In genomic region chr2:232979871-232980461, GRCh38 we compare ENCODE assay signal across 11 cellular contexts. TPM values are rescaled to one million over a fixed set of nuclear protein-coding genes. Genes with fewer than 3 reads are reported as not detected.
A peak's percentile ranks its signal among the peaks of the same experiment; 100 is the strongest.
DNase-seq lines count a peak whose midpoint lies in the region; ATAC-seq and TF ChIP-seq lines count a peak whose summit lies in the region.
"Had no signal": no experiment of that assay in that cellular context is flagged by ENCODE, and none has a peak within 500 bp of the region (broad histone marks: within the 10 kb centered on the region; RNA-seq: fewer than 3 reads in every experiment).

No MANE protein-coding gene starts in this region.

- H3K4me1 ChIP-seq in transverse colon, result peaks cover 10 to 28% (median 19%) of the 10 kb centered on the region in 4 donors

- CTCF ChIA-PET in activated naive CD4-positive, alpha-beta T cell treated with anti-CD3 and anti-CD28 coated beads for 36 hours (lab: Charles Lee), result interaction anchor here (0.7 to 0.9 kb wide), 3 partner anchors 120 to 347 kb away, joined by 3 read pairs; partner anchors contain the start of gene EFHD1
- CTCF ChIA-PET in activated naive CD4-positive, alpha-beta T cell treated with anti-CD3 and anti-CD28 coated beads, Interleukin-2, amount 10 ng/mL, durations not matched to agents 7 days and 5 days (lab: Charles Lee), result interaction anchor here (0.6 kb wide), 1 partner anchor 169 kb away, joined by 3 read pairs; no protein-coding TSS in a partner anchor

- DNase-seq in activated naive CD4-positive, alpha-beta T cell treated with anti-CD3 and anti-CD28 coated beads for 36 hours, result peak; percentile 7
- DNase-seq in activated naive CD4-positive, alpha-beta T cell treated with anti-CD3 and anti-CD28 coated beads, Interleukin-2, amount 10 ng/mL, durations not matched to agents 7 days and 5 days, result no peak
- DNase-seq in T1000 (lab: John Stamatoyannopoulos, UW) (peak; percentile 72), glomerular visceral epithelial cell (ENCODE audit: extremely low spot score) (peak; percentile 90), transverse colon (peak; percentile 67), RPMI8226 (no peak)

- H3K4me3 ChIP-seq in transverse colon, result no peak overlapping the region
- H3K4me3 ChIP-seq: cardiac muscle cell had no signal

- no peaks in the 10 kb centered on the region for H3K9me3 Mint-ChIP-seq in activated naive CD4-positive, alpha-beta T cell treated with anti-CD3 and anti-CD28 coated beads for 36 hours
- no peaks in the 10 kb centered on the region for H3K9me3 Mint-ChIP-seq in activated naive CD4-positive, alpha-beta T cell treated with anti-CD3 and anti-CD28 coated beads, Interleukin-2, amount 10 ng/mL, durations not matched to agents 7 days and 5 days

- no peak for TF ChIP-seq CTCF in transverse colon (IDR thresholded peaks at IDR 0.05)

- no peak overlapping the region for H3K27ac Mint-ChIP-seq in activated naive CD4-positive, alpha-beta T cell treated with anti-CD3 and anti-CD28 coated beads for 36 hours
- no peak overlapping the region for H3K27ac Mint-ChIP-seq in activated naive CD4-positive, alpha-beta T cell treated with anti-CD3 and anti-CD28 coated beads, Interleukin-2, amount 10 ng/mL, durations not matched to agents 7 days and 5 days

- WGBS in transverse colon (ENCODE audit: low coverage in 1 of 2), 2 donors, result 49% methylated on average over 7 of the region's 7 CpGs; no CpG with 5 or more reads in 1 of the 2 donors

- H3K36me3 ChIP-seq in transverse colon, result no peaks in the 10 kb centered on the region
- H3K36me3 ChIP-seq: cardiac muscle cell had no signal

- no peaks in the 10 kb centered on the region for H3K4me1 Mint-ChIP-seq in activated naive CD4-positive, alpha-beta T cell treated with anti-CD3 and anti-CD28 coated beads for 36 hours (ENCODE audit: low read depth)
- H3K4me1 Mint-ChIP-seq in activated naive CD4-positive, alpha-beta T cell treated with anti-CD3 and anti-CD28 coated beads, Interleukin-2, amount 10 ng/mL, durations not matched to agents 7 days and 5 days, result no peaks in the 10 kb centered on the region
- H3K4me1 Mint-ChIP-seq: CD4-positive, CD25-positive, alpha-beta regulatory T cell had no signal

- no peaks in the 10 kb centered on the region for H3K9me3 ChIP-seq in transverse colon

- peak overlapping the region; percentile 65 to 80 (median 76) for H3K27ac ChIP-seq in transverse colon
- H3K27ac ChIP-seq: cardiac muscle cell, KMS-11 had no signal

- ATAC-seq in HG03135 (IDR thresholded peaks at IDR 0.05; ENCODE audit: unreplicated experiment) (no peak), GM18867 (IDR thresholded peaks at IDR 0.05; ENCODE audit: unreplicated experiment) (no peak)

- peaks cover 5% of the 10 kb centered on the region for H3K27me3 ChIP-seq in transverse colon

- H3K27me3 Mint-ChIP-seq in activated naive CD4-positive, alpha-beta T cell treated with anti-CD3 and anti-CD28 coated beads for 36 hours (ENCODE audit: low read depth), result no peaks in the 10 kb centered on the region
- H3K27me3 Mint-ChIP-seq in activated naive CD4-positive, alpha-beta T cell treated with anti-CD3 and anti-CD28 coated beads, Interleukin-2, amount 10 ng/mL, durations not matched to agents 7 days and 5 days, result peaks cover 38% of the 10 kb centered on the region

- H3K4me3 Mint-ChIP-seq in activated naive CD4-positive, alpha-beta T cell treated with anti-CD3 and anti-CD28 coated beads for 36 hours, result no peak overlapping the region
- no peak overlapping the region for H3K4me3 Mint-ChIP-seq in activated naive CD4-positive, alpha-beta T cell treated with anti-CD3 and anti-CD28 coated beads, Interleukin-2, amount 10 ng/mL, durations not matched to agents 7 days and 5 days

- peak; percentile 32 for TF ChIP-seq POLR2A in transverse colon (IDR thresholded peaks at IDR 0.05)

- in situ Hi-C loops in transverse colon (cut with MboI; ENCODE audit: low pct_ligation_motif_present in 1 of 4, low pct_unique_long_range_greater_than_20kb in 1 of 4, low sequenced_read_pairs in 3 of 4), result no loop called here

- H3K36me3 Mint-ChIP-seq in activated naive CD4-positive, alpha-beta T cell treated with anti-CD3 and anti-CD28 coated beads for 36 hours (ENCODE audit: low read depth), result no peaks in the 10 kb centered on the region
- no peaks in the 10 kb centered on the region for H3K36me3 Mint-ChIP-seq in activated naive CD4-positive, alpha-beta T cell treated with anti-CD3 and anti-CD28 coated beads, Interleukin-2, amount 10 ng/mL, durations not matched to agents 7 days and 5 days
- H3K36me3 Mint-ChIP-seq: CD4-positive, CD25-positive, alpha-beta regulatory T cell had no signal

- TF ChIP-seq EP300 in transverse colon (IDR thresholded peaks at IDR 0.05; ENCODE audit: low read depth), result no peak

- intact Hi-C loops in activated naive CD4-positive, alpha-beta T cell treated with anti-CD3 and anti-CD28 coated beads for 36 hours (cut with micrococcal nuclease), result no loop called here
- intact Hi-C loops in transverse colon (cut with DNase I; ENCODE audit: low total_unique reads), result no loop called here

RNA-seq across cellular contexts. Expression of gene NGEF, which starts 33.1 kb away (rescaled TPM):
- total RNA-seq in activated naive CD4-positive, alpha-beta T cell treated with anti-CD3 and anti-CD28 coated beads for 36 hours, result under 1 TPM in 1 of 2 experiments, not detected in 1; 0.12 TPM
- 100 to 1,000 TPM in 1 of 4 donors, 10 to 100 TPM in 3; 46.1 to 105 (median 68.8) TPM for total RNA-seq in transverse colon
- total RNA-seq: CD4-positive, CD25-positive, alpha-beta regulatory T cell had no signal

RNA-seq across cellular contexts. Expression of gene NEU2, which starts 52.5 kb away (rescaled TPM):
- not detected for total RNA-seq in activated naive CD4-positive, alpha-beta T cell treated with anti-CD3 and anti-CD28 coated beads for 36 hours
- total RNA-seq in transverse colon, result under 1 TPM in 1 of 4 donors, not detected in 3; 0.41 TPM
- total RNA-seq: cardiac muscle cell; CD4-positive, CD25-positive, alpha-beta regulatory T cell had no signal

Comparison
In these comparisons a context has a peak if more than half of its experiments do, and no peak if none do; other contexts are left out.
1. DNase-seq: peak in activated naive CD4-positive, alpha-beta T cell treated with anti-CD3 and anti-CD28 coated beads for 36 hours (single experiment), T1000 (single experiment), glomerular visceral epithelial cell (single experiment) and transverse colon (single experiment); none in activated naive CD4-positive, alpha-beta T cell treated with anti-CD3 and anti-CD28 coated beads, Interleukin-2, amount 10 ng/mL, durations not matched to agents 7 days and 5 days (single experiment) and RPMI8226 (single experiment).
2. RNA of gene NGEF, which starts 33.1 kb away (total RNA-seq): 46.1 to 105 TPM in transverse colon; 0.12 TPM in activated naive CD4-positive, alpha-beta T cell treated with anti-CD3 and anti-CD28 coated beads for 36 hours; every median in the first group is over 10 times any median in the second.